ENCODE assay signal across 19 cellular contexts in the genomic region with DNA sequence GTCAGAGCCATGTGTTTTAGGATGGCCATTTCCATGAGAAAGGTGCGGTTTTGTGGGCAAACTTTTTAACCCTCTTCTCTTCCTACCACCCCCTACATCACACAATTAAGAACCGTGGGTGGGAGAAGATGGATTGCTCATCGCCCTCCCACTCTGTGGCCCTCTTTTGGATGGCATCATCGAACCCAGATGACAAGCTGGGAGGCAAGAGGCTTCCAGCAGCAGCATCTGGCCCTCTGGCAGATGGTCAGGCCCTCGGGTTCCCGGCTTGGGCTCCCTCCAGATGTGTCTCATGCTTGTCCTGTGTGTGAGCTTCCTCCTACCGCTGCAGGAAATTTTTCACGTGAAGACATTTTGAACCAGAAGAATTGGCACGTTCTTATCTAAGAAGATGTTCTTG.
A peak's percentile ranks its signal among the peaks of the same experiment; 100 is the strongest.
DNase-seq lines count a peak whose midpoint lies in the region; ATAC-seq and TF ChIP-seq lines count a peak whose summit lies in the region.
"Had no signal": no experiment of that assay in that cellular context is flagged by ENCODE, and none has a peak within 500 bp of the region (broad histone marks: within the 10 kb centered on the region; RNA-seq: fewer than 3 reads in every experiment).

No MANE protein-coding gene starts in this region.

- peaks cover 44 to 78% of the 10 kb centered on the region in 2 donors for H3K4me1 Mint-ChIP-seq in stimulated activated naive B cell treated with anti-CD40 and anti-IgM and Interleukin-4, amounts not matched to agents 10 μg/mL and 1 μg/mL and 100 μg/mL, for 72 hours
- no peaks in the 10 kb centered on the region for H3K4me1 Mint-ChIP-seq in effector memory CD8-positive, alpha-beta T cell (ENCODE audit: low read depth in 2 of 2)

- peaks cover 0 to 2% of the 10 kb centered on the region in 2 donors for H3K9me3 Mint-ChIP-seq in stimulated activated naive B cell treated with anti-CD40 and anti-IgM and Interleukin-4, amounts not matched to agents 10 μg/mL and 1 μg/mL and 100 μg/mL, for 72 hours
- H3K9me3 Mint-ChIP-seq in effector memory CD8-positive, alpha-beta T cell, result peaks cover 0 to 2% of the 10 kb centered on the region in 2 donors

- no peak overlapping the region for H3K4me3 Mint-ChIP-seq in stimulated activated naive B cell treated with anti-CD40 and anti-IgM and Interleukin-4, amounts not matched to agents 10 μg/mL and 1 μg/mL and 100 μg/mL, for 72 hours
- H3K4me3 Mint-ChIP-seq in effector memory CD8-positive, alpha-beta T cell, result no peak overlapping the region
- H3K4me3 Mint-ChIP-seq: activated naive CD8-positive, alpha-beta T cell had no signal

- TF ChIP-seq CTCF in foreskin fibroblast (IDR thresholded peaks at IDR 0.05; ENCODE audit: low read depth, low read length), result no peak

- H3K27me3 Mint-ChIP-seq in stimulated activated naive B cell treated with anti-CD40 and anti-IgM and Interleukin-4, amounts not matched to agents 10 μg/mL and 1 μg/mL and 100 μg/mL, for 72 hours, result no peaks in the 10 kb centered on the region
- peaks cover 23 to 63% of the 10 kb centered on the region in 2 donors for H3K27me3 Mint-ChIP-seq in effector memory CD8-positive, alpha-beta T cell
- H3K27me3 Mint-ChIP-seq: activated naive CD8-positive, alpha-beta T cell had no signal

- DNase-seq in EH (ENCODE audit: low read depth), result peak; percentile 18
- peak; percentile 81 for DNase-seq in NCI-H446 treated with DMSO at 0.1 percent for 48 hours (lab: John Stamatoyannopoulos, UW)
- DNase-seq in foreskin fibroblast, result peak; percentile 82 to 92
- DNase-seq in stimulated activated naive B cell treated with anti-CD40 and anti-IgM and Interleukin-4, amounts not matched to agents 10 μg/mL and 1 μg/mL and 100 μg/mL, for 72 hours, result no peak
- DNase-seq in putamen (ENCODE audit: low spot score), result no peak
- no peak for DNase-seq in effector memory CD8-positive, alpha-beta T cell
- DNase-seq: activated T-cell treated with anti-CD3 and anti-CD28 coated beads, Interleukin-2, amount 50 U/mL, for 1 hour; brain microvascular endothelial cell; DMS53; hippocampal formation; midbrain; NCI-H146; PC-9; stimulated activated CD4-positive, alpha-beta T cell treated with anti-CD3 and anti-CD28 coated beads, Interleukin-4, amount 100 ng/mL, for 24 hours; stimulated activated CD8-positive, alpha-beta memory T cell treated with anti-CD3 and anti-CD28 coated beads, Interleukin-4, amount 100 ng/mL, for 48 hours had no signal

- no peak for ATAC-seq in stimulated activated naive B cell treated with anti-CD40 and anti-IgM and Interleukin-4, amounts not matched to agents 10 μg/mL and 1 μg/mL and 100 μg/mL, for 72 hours (replicated peaks)
- no peak for ATAC-seq in effector memory CD8-positive, alpha-beta T cell (replicated peaks)
- ATAC-seq in GM18868 (IDR thresholded peaks at IDR 0.05; ENCODE audit: unreplicated experiment), result no peak
- ATAC-seq: esophagus mucosa had no signal

- no peak overlapping the region for H3K4me3 ChIP-seq in foreskin fibroblast (ENCODE audit: low read depth in 1 of 2, low read length in 2 of 2)
- H3K4me3 ChIP-seq: PC-9, tibial artery had no signal

- peak overlapping the region; percentile 97 for H3K27ac Mint-ChIP-seq in stimulated activated naive B cell treated with anti-CD40 and anti-IgM and Interleukin-4, amounts not matched to agents 10 μg/mL and 1 μg/mL and 100 μg/mL, for 72 hours
- no peak overlapping the region for H3K27ac Mint-ChIP-seq in effector memory CD8-positive, alpha-beta T cell
- H3K27ac Mint-ChIP-seq: activated naive CD8-positive, alpha-beta T cell had no signal

- peaks cover 29 to 43% of the 10 kb centered on the region in 2 donors for H3K36me3 Mint-ChIP-seq in stimulated activated naive B cell treated with anti-CD40 and anti-IgM and Interleukin-4, amounts not matched to agents 10 μg/mL and 1 μg/mL and 100 μg/mL, for 72 hours
- no peaks in the 10 kb centered on the region for H3K36me3 Mint-ChIP-seq in effector memory CD8-positive, alpha-beta T cell (ENCODE audit: insufficient read depth)
- H3K36me3 Mint-ChIP-seq: activated naive CD8-positive, alpha-beta T cell had no signal

Comparison
In these comparisons a context has a peak if more than half of its experiments do, and no peak if none do; other contexts are left out.
1. DNase-seq: peak in EH (single experiment), NCI-H446 treated with DMSO at 0.1 percent for 48 hours (single experiment) and foreskin fibroblast (2 of 2); none in stimulated activated naive B cell treated with anti-CD40 and anti-IgM and Interleukin-4, amounts not matched to agents 10 μg/mL and 1 μg/mL and 100 μg/mL, for 72 hours (single experiment), putamen (single experiment) and effector memory CD8-positive, alpha-beta T cell (0 of 3).